33 cellular contexts compared by ENCODE assay signal in genomic region chr2:98155291-98155690, GRCh38.
"Had no signal": no experiment of that assay in that cellular context is flagged by ENCODE, and none has a peak within 500 bp of the region (broad histone marks: within the 10 kb centered on the region; RNA-seq: fewer than 3 reads in every experiment).

No MANE protein-coding gene starts in this region.

- H3K36me3 ChIP-seq: ascending aorta had no signal

- H3K27me3 ChIP-seq: ascending aorta had no signal

- H3K4me3 Mint-ChIP-seq: activated B cell treated with CpG ODN at 0.5 μM for 24 hours; activated CD4-positive, alpha-beta memory T cell treated with anti-CD3 and anti-CD28 coated beads, Interleukin-2, amount 10 ng/mL, durations not matched to agents 7 days and 5 days; activated CD4-positive, alpha-beta T cell treated with anti-CD3 and anti-CD28 coated beads, Interleukin-2, amount 10 ng/mL, durations not matched to agents 7 days and 5 days; activated CD8-positive, alpha-beta memory T cell treated with anti-CD3 and anti-CD28 coated beads, Interleukin-2, amount 10 ng/mL, durations not matched to agents 7 days and 5 days; activated CD8-positive, alpha-beta T cell treated with anti-CD3 and anti-CD28 coated beads, Interleukin-2, amount 10 ng/mL, durations not matched to agents 7 days and 5 days; activated naive CD4-positive, alpha-beta T cell treated with anti-CD3 and anti-CD28 coated beads, Interleukin-2, amount 10 ng/mL, durations not matched to agents 7 days and 5 days; activated naive CD4-positive, alpha-beta T cell treated with anti-CD3 and anti-CD28 coated beads, Interleukin-2, amount 50 U/mL, for 24 hours; activated naive CD8-positive, alpha-beta T cell; activated naive CD8-positive, alpha-beta T cell treated with anti-CD3 and anti-CD28 coated beads, Interleukin-2, amount 10 ng/mL, durations not matched to agents 7 days and 5 days; activated naive CD8-positive, alpha-beta T cell treated with anti-CD3 and anti-CD28 coated beads, Interleukin-2, amount 50 U/mL, for 24 hours; activated T-cell treated with anti-CD3 and anti-CD28 coated beads, Interleukin-2, amount 50 U/mL, for 24 hours; brain; T-helper 1 cell treated with Interleukin-12 subunit alpha and Interleukin-12 subunit beta and Interleukin-4 antibody, amounts not matched to agents 30 μg/mL and 1 μg/mL, for 36 hours; T-helper 2 cell treated with Interferon-gamma antibody and Interleukin-4, amounts not matched to agents 5 μg/mL and 100 μg/mL, for 36 hours had no signal

- H3K9me3 ChIP-seq: ascending aorta had no signal

- H3K4me1 Mint-ChIP-seq: activated B cell treated with CpG ODN at 0.5 μM for 24 hours; activated CD4-positive, alpha-beta memory T cell treated with anti-CD3 and anti-CD28 coated beads, Interleukin-2, amount 10 ng/mL, durations not matched to agents 7 days and 5 days; activated CD4-positive, alpha-beta T cell treated with anti-CD3 and anti-CD28 coated beads, Interleukin-2, amount 10 ng/mL, durations not matched to agents 7 days and 5 days; activated CD8-positive, alpha-beta memory T cell treated with anti-CD3 and anti-CD28 coated beads, Interleukin-2, amount 10 ng/mL, durations not matched to agents 7 days and 5 days; activated naive CD4-positive, alpha-beta T cell treated with anti-CD3 and anti-CD28 coated beads, Interleukin-2, amount 10 ng/mL, durations not matched to agents 7 days and 5 days; activated naive CD4-positive, alpha-beta T cell treated with anti-CD3 and anti-CD28 coated beads, Interleukin-2, amount 50 U/mL, for 24 hours; activated naive CD8-positive, alpha-beta T cell treated with anti-CD3 and anti-CD28 coated beads, Interleukin-2, amount 10 ng/mL, durations not matched to agents 7 days and 5 days; activated naive CD8-positive, alpha-beta T cell treated with anti-CD3 and anti-CD28 coated beads, Interleukin-2, amount 50 U/mL, for 24 hours had no signal

- H3K27ac ChIP-seq: ascending aorta, VCaP had no signal

- H3K4me3 ChIP-seq: ascending aorta had no signal

- H3K9me3 Mint-ChIP-seq: activated B cell treated with CpG ODN at 0.5 μM for 24 hours; activated CD4-positive, alpha-beta memory T cell treated with anti-CD3 and anti-CD28 coated beads, Interleukin-2, amount 10 ng/mL, durations not matched to agents 7 days and 5 days; activated CD4-positive, alpha-beta T cell treated with anti-CD3 and anti-CD28 coated beads, Interleukin-2, amount 10 ng/mL, durations not matched to agents 7 days and 5 days; activated naive CD4-positive, alpha-beta T cell treated with anti-CD3 and anti-CD28 coated beads, Interleukin-2, amount 10 ng/mL, durations not matched to agents 7 days and 5 days; activated naive CD4-positive, alpha-beta T cell treated with anti-CD3 and anti-CD28 coated beads, Interleukin-2, amount 50 U/mL, for 24 hours; activated naive CD8-positive, alpha-beta T cell treated with anti-CD3 and anti-CD28 coated beads, Interleukin-2, amount 10 ng/mL, durations not matched to agents 7 days and 5 days; activated naive CD8-positive, alpha-beta T cell treated with anti-CD3 and anti-CD28 coated beads, Interleukin-2, amount 50 U/mL, for 24 hours; activated T-cell treated with anti-CD3 and anti-CD28 coated beads, Interleukin-2, amount 50 U/mL, for 24 hours; activated T-helper 2 cell treated with anti-CD3 and anti-CD28 coated beads, Interferon-gamma antibody, Interleukin-2, Interleukin-4, amounts not matched to agents 10 μg/mL and 5 μg/mL and 100 μg/mL, durations not matched to agents 14 hours and 24 hours and 36 hours; T-helper 1 cell treated with Interleukin-12 subunit alpha and Interleukin-12 subunit beta and Interleukin-4 antibody, amounts not matched to agents 30 μg/mL and 1 μg/mL, for 36 hours; T-helper 2 cell treated with Interferon-gamma antibody and Interleukin-4, amounts not matched to agents 5 μg/mL and 100 μg/mL, for 36 hours had no signal

- DNase-seq: activated B cell treated with CpG ODN at 0.5 μM for 24 hours; activated CD4-positive, alpha-beta memory T cell treated with anti-CD3 and anti-CD28 coated beads, Interleukin-2, amount 10 ng/mL, durations not matched to agents 7 days and 5 days; activated CD4-positive, alpha-beta T cell treated with anti-CD3 and anti-CD28 coated beads for 4 hours; activated CD4-positive, alpha-beta T cell treated with anti-CD3 and anti-CD28 coated beads, Interleukin-2, amount 10 ng/mL, durations not matched to agents 7 days and 5 days; activated CD4-positive, alpha-beta T cell treated with anti-CD3 and anti-CD28 coated beads, Interleukin-2, amount 50 U/mL, for 48 hours; activated CD4-positive, CD25-positive, alpha-beta regulatory T cell treated with anti-CD3 and anti-CD28 coated beads, Interleukin-2, amount 50 U/mL, for 72 hours; activated CD8-positive, alpha-beta memory T cell treated with anti-CD3 and anti-CD28 coated beads for 24 hours; activated CD8-positive, alpha-beta memory T cell treated with anti-CD3 and anti-CD28 coated beads, Interleukin-2, amount 50 U/mL, for 48 hours; activated CD8-positive, alpha-beta T cell treated with anti-CD3 and anti-CD28 coated beads, Interleukin-2, amount 10 ng/mL, durations not matched to agents 7 days and 5 days; activated effector memory CD4-positive, alpha-beta T cell treated with Interleukin-2 at 50 U/mL for 16 hours; activated gamma-delta T cell; activated naive CD4-positive, alpha-beta T cell treated with anti-CD3 and anti-CD28 coated beads, Interleukin-2, amount 10 ng/mL, durations not matched to agents 7 days and 5 days; activated naive CD4-positive, alpha-beta T cell treated with Interleukin-2 at 50 U/mL for 16 hours; activated naive CD8-positive, alpha-beta T cell treated with anti-CD3 and anti-CD28 coated beads, Interleukin-2, amount 10 ng/mL, durations not matched to agents 7 days and 5 days; activated naive CD8-positive, alpha-beta T cell treated with anti-CD3 and anti-CD28 coated beads, Interleukin-2, amount 50 U/mL, for 24 hours; activated T-cell treated with anti-CD3 and anti-CD28 coated beads, Interleukin-2, amount 50 U/mL, for 24 hours; activated T-cell treated with anti-CD3 and anti-CD28 coated beads, Interleukin-2, amount 50 U/mL, for 48 hours; amygdala; anterior cingulate cortex; central memory CD4-positive, alpha-beta T cell; T-helper 1 cell; T-helper 2 cell; T-helper 9 cell had no signal

- H3K36me3 Mint-ChIP-seq: activated CD8-positive, alpha-beta memory T cell treated with anti-CD3 and anti-CD28 coated beads, Interleukin-2, amount 10 ng/mL, durations not matched to agents 7 days and 5 days; activated naive CD4-positive, alpha-beta T cell treated with anti-CD3 and anti-CD28 coated beads, Interleukin-2, amount 10 ng/mL, durations not matched to agents 7 days and 5 days; activated naive CD4-positive, alpha-beta T cell treated with anti-CD3 and anti-CD28 coated beads, Interleukin-2, amount 50 U/mL, for 24 hours; activated naive CD8-positive, alpha-beta T cell; activated naive CD8-positive, alpha-beta T cell treated with anti-CD3 and anti-CD28 coated beads, Interleukin-2, amount 10 ng/mL, durations not matched to agents 7 days and 5 days; brain had no signal

- FAIRE-seq: TTC549 had no signal

- H3K27ac Mint-ChIP-seq: activated B cell treated with CpG ODN at 0.5 μM for 24 hours; activated CD4-positive, alpha-beta memory T cell treated with anti-CD3 and anti-CD28 coated beads, Interleukin-2, amount 10 ng/mL, durations not matched to agents 7 days and 5 days; activated CD4-positive, alpha-beta T cell treated with anti-CD3 and anti-CD28 coated beads, Interleukin-2, amount 10 ng/mL, durations not matched to agents 7 days and 5 days; activated CD8-positive, alpha-beta memory T cell treated with anti-CD3 and anti-CD28 coated beads, Interleukin-2, amount 10 ng/mL, durations not matched to agents 7 days and 5 days; activated CD8-positive, alpha-beta T cell treated with anti-CD3 and anti-CD28 coated beads, Interleukin-2, amount 10 ng/mL, durations not matched to agents 7 days and 5 days; activated naive CD4-positive, alpha-beta T cell treated with anti-CD3 and anti-CD28 coated beads, Interleukin-2, amount 10 ng/mL, durations not matched to agents 7 days and 5 days; activated naive CD4-positive, alpha-beta T cell treated with anti-CD3 and anti-CD28 coated beads, Interleukin-2, amount 50 U/mL, for 24 hours; activated naive CD8-positive, alpha-beta T cell; activated naive CD8-positive, alpha-beta T cell treated with anti-CD3 and anti-CD28 coated beads, Interleukin-2, amount 10 ng/mL, durations not matched to agents 7 days and 5 days; activated naive CD8-positive, alpha-beta T cell treated with anti-CD3 and anti-CD28 coated beads, Interleukin-2, amount 50 U/mL, for 24 hours; activated T-cell treated with anti-CD3 and anti-CD28 coated beads, Interleukin-2, amount 50 U/mL, for 24 hours; activated T-helper 2 cell treated with anti-CD3 and anti-CD28 coated beads, Interferon-gamma antibody, Interleukin-2, Interleukin-4, amounts not matched to agents 10 μg/mL and 5 μg/mL and 100 μg/mL, durations not matched to agents 14 hours and 24 hours and 36 hours; T-helper 1 cell treated with Interleukin-12 subunit alpha and Interleukin-12 subunit beta and Interleukin-4 antibody, amounts not matched to agents 30 μg/mL and 1 μg/mL, for 36 hours; T-helper 2 cell treated with Interferon-gamma antibody and Interleukin-4, amounts not matched to agents 5 μg/mL and 100 μg/mL, for 36 hours had no signal

- ATAC-seq: activated CD8-positive, alpha-beta memory T cell treated with anti-CD3 and anti-CD28 coated beads, Interleukin-2, amount 10 ng/mL, durations not matched to agents 7 days and 5 days; activated CD8-positive, alpha-beta T cell treated with anti-CD3 and anti-CD28 coated beads, Interleukin-2, amount 10 ng/mL, durations not matched to agents 7 days and 5 days; activated naive CD8-positive, alpha-beta T cell treated with anti-CD3 and anti-CD28 coated beads, Interleukin-2, amount 50 U/mL, for 24 hours had no signal

- H3K27me3 Mint-ChIP-seq: activated B cell treated with CpG ODN at 0.5 μM for 24 hours; activated naive CD4-positive, alpha-beta T cell treated with anti-CD3 and anti-CD28 coated beads, Interleukin-2, amount 50 U/mL, for 24 hours; brain had no signal
